Comparison of ENCODE assay signal across 14 cellular contexts in the genomic region with DNA sequence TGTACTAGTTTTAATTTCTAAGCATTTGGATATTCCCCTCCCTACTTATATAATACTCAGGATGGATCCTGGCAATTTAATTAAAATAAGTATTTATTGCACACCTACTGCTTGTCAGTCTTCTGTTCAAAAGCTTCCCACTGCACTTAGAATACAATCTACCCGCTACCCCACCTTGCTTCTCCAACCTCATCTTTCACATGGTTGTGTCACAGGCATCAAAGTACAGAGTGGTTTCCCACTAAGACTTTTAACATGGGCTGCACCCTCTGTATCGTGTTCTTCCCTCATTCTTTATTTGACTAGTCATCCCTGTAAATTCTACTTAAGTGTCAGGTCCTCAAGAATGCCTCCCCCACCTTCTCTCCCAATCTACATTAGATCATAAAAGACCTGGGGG. TPM values are rescaled to one million over a fixed set of nuclear protein-coding genes. Genes with fewer than 3 reads are reported as not detected.
DNase-seq lines count a peak whose midpoint lies in the region; ATAC-seq and TF ChIP-seq lines count a peak whose summit lies in the region.
"Had no signal": no experiment of that assay in that cellular context is flagged by ENCODE, and none has a peak within 500 bp of the region (broad histone marks: within the 10 kb centered on the region; RNA-seq: fewer than 3 reads in every experiment).

No MANE protein-coding gene starts in this region.

- WGBS in heart right ventricle, 2 donors = 95 to 98% methylated on average over 2 of the region's 2 CpGs
- no CpG with 5 or more reads among the region's 2 CpGs for WGBS in mesendoderm (ENCODE audit: extremely low coverage, insufficient coverage, low lambda C conversion rate)
- WGBS in upper lobe of left lung, 2 donors = 88 to 95% methylated on average over 2 of the region's 2 CpGs

- H3K27ac Mint-ChIP-seq in IgD-negative memory B cell = peak overlapping the region in 2 of 3 donors; percentile 2 to 17

- DNase-seq in EH (ENCODE audit: low read depth) (peak; percentile 30), amniotic epithelial cell (ENCODE audit: low read depth) (peak; percentile 23), putamen (ENCODE audit: low spot score) (peak; percentile 78), heart right ventricle (no peak), mesendoderm (no peak), upper lobe of left lung (no peak)
- DNase-seq: Caco-2; CD8-positive, alpha-beta memory T cell had no signal

- H3K9ac ChIP-seq in mesendoderm (ENCODE audit: low read length) = no peak overlapping the region

- H3K4ac ChIP-seq in mesendoderm (ENCODE audit: low read depth, low read length) = no peak overlapping the region

- H3K79me2 ChIP-seq in mesendoderm (ENCODE audit: control insufficient read depth, insufficient read depth, low read length) = no peaks in the 10 kb centered on the region

- H3K9me3 ChIP-seq in heart right ventricle (no peaks in the 10 kb centered on the region), upper lobe of left lung (no peaks in the 10 kb centered on the region)
- H3K9me3 ChIP-seq: Caco-2 had no signal

- no peaks in the 10 kb centered on the region for H3K79me1 ChIP-seq in mesendoderm (ENCODE audit: low read length)

- no peak overlapping the region for H4K8ac ChIP-seq in mesendoderm (ENCODE audit: low read depth, low read length)

- intact Hi-C loops in heart right ventricle (cut with DNase I) = loop anchor here in 1 of 10 donors (10.0 kb wide), 1 partner anchor 78 kb away; no protein-coding TSS in a partner anchor

- no peaks in the 10 kb centered on the region for H3K9me3 Mint-ChIP-seq in IgD-negative memory B cell
- H3K9me3 Mint-ChIP-seq: CD8-positive, alpha-beta memory T cell had no signal

- H3K23ac ChIP-seq in mesendoderm (ENCODE audit: low read length) = no peak overlapping the region

- TF ChIP-seq EP300 in upper lobe of left lung (IDR thresholded peaks at IDR 0.05) = no peak

- no peaks in the 10 kb centered on the region for H3K4me1 Mint-ChIP-seq in IgD-negative memory B cell
- H3K4me1 Mint-ChIP-seq: CD14-positive monocyte had no signal

- H3K4me2 ChIP-seq in mesendoderm (ENCODE audit: low read length) = no peak overlapping the region

- H2BK15ac ChIP-seq in mesendoderm (replicated peaks; ENCODE audit: low read depth) = no peak overlapping the region

- H3K36me3 ChIP-seq in heart right ventricle (peaks cover 0 to 99% (median 34%) of the 10 kb centered on the region in 9 donors), mesendoderm (ENCODE audit: control insufficient read depth, insufficient read depth, low read length) (no peaks in the 10 kb centered on the region), upper lobe of left lung (peaks cover 0 to 76% (median 12%) of the 10 kb centered on the region in 4 donors)

- H3K27ac ChIP-seq in heart right ventricle (no peak overlapping the region), mesendoderm (ENCODE audit: low read depth, low read length) (no peak overlapping the region), upper lobe of left lung (no peak overlapping the region)
- H3K27ac ChIP-seq: HL-60 had no signal

- TF ChIP-seq CTCF in heart right ventricle (IDR thresholded peaks at IDR 0.05) (no peak), upper lobe of left lung (IDR thresholded peaks at IDR 0.05) (no peak)

- H3K4me1 ChIP-seq in heart right ventricle (peaks cover 0 to 16% (median 3%) of the 10 kb centered on the region in 9 donors), mesendoderm (ENCODE audit: control insufficient read depth, low read depth, low read length) (no peaks in the 10 kb centered on the region), upper lobe of left lung (no peaks in the 10 kb centered on the region)
- H3K4me1 ChIP-seq: Caco-2 had no signal

- H3K4me3 Mint-ChIP-seq in IgD-negative memory B cell = no peak overlapping the region
- H3K4me3 Mint-ChIP-seq: CD14-positive monocyte; CD8-positive, alpha-beta memory T cell had no signal

- H3K27me3 ChIP-seq in heart right ventricle (no peaks in the 10 kb centered on the region), mesendoderm (ENCODE audit: insufficient read depth, low read length, poor library complexity) (no peaks in the 10 kb centered on the region), upper lobe of left lung (no peaks in the 10 kb centered on the region)

- H3K36me3 Mint-ChIP-seq in IgD-negative memory B cell = peaks cover 3% of the 10 kb centered on the region

- H3K4me3 ChIP-seq in heart right ventricle (no peak overlapping the region), mesendoderm (ENCODE audit: low read length) (no peak overlapping the region), upper lobe of left lung (no peak overlapping the region)
- H3K4me3 ChIP-seq: GM12878, K562 had no signal

- ATAC-seq in heart right ventricle (no peak), upper lobe of left lung (ENCODE audit: low FRiP score in 2 of 2) (no peak)
- ATAC-seq: GM12878, HCT116, K562 had no signal

- no peak overlapping the region for H4K5ac ChIP-seq in mesendoderm (ENCODE audit: low read length)

- no peaks in the 10 kb centered on the region for H3K27me3 Mint-ChIP-seq in IgD-negative memory B cell

- H2AK5ac ChIP-seq in mesendoderm (ENCODE audit: low read length) = no peak overlapping the region

- H3K18ac ChIP-seq in mesendoderm (ENCODE audit: low read length) = no peak overlapping the region

- no peak overlapping the region for H2BK5ac ChIP-seq in mesendoderm (ENCODE audit: low read length)

- H2BK120ac ChIP-seq in mesendoderm (ENCODE audit: low read depth, low read length) = no peak overlapping the region

- H3K56ac ChIP-seq in mesendoderm (ENCODE audit: low read length) = no peak overlapping the region

- TF ChIP-seq POLR2A in upper lobe of left lung (IDR thresholded peaks at IDR 0.05) = no peak

RNA-seq across cellular contexts. Expression of a gene that starts 35.0 kb away (rescaled TPM):
- polyA plus RNA-seq in IgD-negative memory B cell (28.8 TPM), heart right ventricle (10 to 100 TPM in 1 of 2 donors, 1 to 10 TPM in 1; 8.4 to 10.0 TPM)
- total RNA-seq in heart right ventricle (10 to 100 TPM in 9 of 10 donors, 1 to 10 TPM in 1; 9.1 to 15.8 (median 12.8) TPM), upper lobe of left lung (10 to 100 TPM; 15.9 to 33.9 (median 21.4) TPM)
- 24.0 TPM for polyA plus RNA-seq in mesendoderm (2013, experiment 1 of 2)
- polyA plus RNA-seq in mesendoderm (2013, experiment 2 of 2) = 23.9 TPM

Comparison
In these comparisons a context has a peak if more than half of its experiments do, and no peak if none do; other contexts are left out.
1. DNase-seq: peak in EH (single experiment), amniotic epithelial cell (single experiment) and putamen (single experiment); none in heart right ventricle (0 of 2), mesendoderm (single experiment) and upper lobe of left lung (0 of 2).